ENCODE assay signal across 19 cellular contexts in genomic region chr9:90970603-90971002, GRCh38.
DNase-seq lines count a peak whose midpoint lies in the region; ATAC-seq, FAIRE-seq and TF ChIP-seq lines count a peak whose summit lies in the region.
"Had no signal": no experiment of that assay in that cellular context is flagged by ENCODE, and none has a peak within 500 bp of the region (broad histone marks: within the 10 kb centered on the region; RNA-seq: fewer than 3 reads in every experiment).

No MANE protein-coding gene starts in this region.

- no peaks in the 10 kb centered on the region for H3K9me3 Mint-ChIP-seq in osteocyte (ENCODE audit: unreplicated experiment)
- H3K9me3 Mint-ChIP-seq: CD8-positive, alpha-beta T cell had no signal

- H3K4me3 Mint-ChIP-seq in osteocyte (ENCODE audit: unreplicated experiment), result no peak overlapping the region
- H3K4me3 Mint-ChIP-seq: CD8-positive, alpha-beta T cell had no signal

- no peak overlapping the region for H2AFZ ChIP-seq in MM.1S (ENCODE audit: low read length)

- TF ChIP-seq CTCF in MM.1S (IDR thresholded peaks at IDR 0.05; ENCODE audit: low read length) (no peak), bronchial epithelial cell (IDR thresholded peaks at IDR 0.05; ENCODE audit: insufficient read depth, low read length, severe bottlenecking) (no peak), osteocyte (IDR thresholded peaks at IDR 0.05) (no peak)

- FAIRE-seq in bronchial epithelial cell (lab: Jason Lieb, UNC), result peak; percentile 99

- H3K9me2 ChIP-seq in MM.1S (replicated peaks; ENCODE audit: insufficient read depth, low read length), result no peaks in the 10 kb centered on the region

- H3K36me3 Mint-ChIP-seq in osteocyte (ENCODE audit: unreplicated experiment), result no peaks in the 10 kb centered on the region
- H3K36me3 Mint-ChIP-seq: CD8-positive, alpha-beta T cell had no signal

- H3K9ac ChIP-seq in MM.1S (ENCODE audit: low read length), result no peak overlapping the region

- no peaks in the 10 kb centered on the region for H4K20me1 ChIP-seq in MM.1S (ENCODE audit: insufficient read depth, low read length)

- H3K4me1 ChIP-seq in MM.1S (ENCODE audit: low read length), result peaks cover 56% of the 10 kb centered on the region
- no peaks in the 10 kb centered on the region for H3K4me1 ChIP-seq in effector memory CD4-positive, alpha-beta T cell (ENCODE audit: control insufficient read depth, insufficient read depth, low read length, poor library complexity, severe bottlenecking)
- H3K4me1 ChIP-seq: adrenal gland, esophagus muscularis mucosa had no signal

- peaks cover 41% of the 10 kb centered on the region for H3F3A ChIP-seq in MM.1S (ENCODE audit: insufficient read depth, low read length)

- peak overlapping the region; percentile 61 for H3K27ac Mint-ChIP-seq in osteocyte (ENCODE audit: unreplicated experiment)
- H3K27ac Mint-ChIP-seq: CD8-positive, alpha-beta T cell had no signal

- H3K4me3 ChIP-seq in MM.1S (ENCODE audit: low read length) (no peak overlapping the region), bronchial epithelial cell (ENCODE audit: low read depth, low read length) (no peak overlapping the region)
- no peak overlapping the region for H3K4me3 ChIP-seq in effector memory CD4-positive, alpha-beta T cell (ENCODE audit: insufficient read depth, low read depth, low read length, poor library complexity, severe bottlenecking)
- H3K4me3 ChIP-seq: adrenal gland, esophagus muscularis mucosa, thoracic aorta had no signal

- no peak for ATAC-seq in HG03039 (IDR thresholded peaks at IDR 0.05; ENCODE audit: unreplicated experiment)
- ATAC-seq: CD8-positive, alpha-beta T cell; left ventricle myocardium superior had no signal

- H3K36me3 ChIP-seq in MM.1S (replicated peaks; ENCODE audit: insufficient read depth, low read length), result no peaks in the 10 kb centered on the region
- H3K36me3 ChIP-seq in bronchial epithelial cell (ENCODE audit: control insufficient read depth, insufficient read depth, low read length), result no peaks in the 10 kb centered on the region
- no peaks in the 10 kb centered on the region for H3K36me3 ChIP-seq in effector memory CD4-positive, alpha-beta T cell (ENCODE audit: control insufficient read depth, insufficient read depth, low read length)
- H3K36me3 ChIP-seq: adrenal gland, esophagus muscularis mucosa, thoracic aorta had no signal

- H3K79me2 ChIP-seq in MM.1S (ENCODE audit: low read length), result no peaks in the 10 kb centered on the region

- H3K4me1 Mint-ChIP-seq in osteocyte (ENCODE audit: unreplicated experiment), result peaks cover 69% of the 10 kb centered on the region

- no peak overlapping the region; the same call in 1 of the 2 replicates for H3K27ac ChIP-seq in MM.1S (ENCODE audit: low read length)
- H3K27ac ChIP-seq in effector memory CD4-positive, alpha-beta T cell (ENCODE audit: insufficient read depth, low read length, poor library complexity, severe bottlenecking), result no peak overlapping the region
- H3K27ac ChIP-seq: adrenal gland, esophagus muscularis mucosa had no signal

- no peaks in the 10 kb centered on the region for H3K27me3 Mint-ChIP-seq in osteocyte (ENCODE audit: unreplicated experiment)

- DNase-seq in DMS79 (lab: John Stamatoyannopoulos, UW) (peak; percentile 10), MM.1S (no peak), bronchial epithelial cell (ENCODE audit: low read depth) (peak; percentile 100), osteocyte (ENCODE audit: extremely low spot score, unreplicated experiment) (no peak), hypothalamus (lab: John Stamatoyannopoulos, UW) (no peak)
- no peak for DNase-seq in activated CD4-positive, alpha-beta T cell treated with anti-CD3 and anti-CD28 coated beads for 4 hours
- DNase-seq in effector memory CD4-positive, alpha-beta T cell, result no peak
- DNase-seq: activated CD4-positive, alpha-beta T cell treated with anti-CD3 and anti-CD28 coated beads, Interleukin-2, amount 50 U/mL, for 48 hours; activated gamma-delta T cell treated with Interleukin-2 at 50 U/mL for 16 hours; adrenal gland; CD8-positive, alpha-beta T cell; central memory CD4-positive, alpha-beta T cell; left ventricle myocardium superior; NCI-H187; NCI-H446 treated with DMSO at 0.1 percent for 48 hours; SHP77 had no signal

- H3K4me2 ChIP-seq in MM.1S (ENCODE audit: low read depth, low read length), result peak overlapping the region; percentile 14; the same call in 1 of the 2 replicates

- H3K27me3 ChIP-seq in MM.1S (replicated peaks; ENCODE audit: insufficient read depth, low read length), result no peaks in the 10 kb centered on the region
- no peaks in the 10 kb centered on the region for H3K27me3 ChIP-seq in bronchial epithelial cell (ENCODE audit: control insufficient read depth, insufficient read depth, low read length)
- H3K27me3 ChIP-seq in effector memory CD4-positive, alpha-beta T cell (replicated peaks; ENCODE audit: control insufficient read depth, insufficient read depth, low read length, poor library complexity, severe bottlenecking), result no peaks in the 10 kb centered on the region
- H3K27me3 ChIP-seq: adrenal gland, esophagus muscularis mucosa had no signal

- no peaks in the 10 kb centered on the region for H3K9me3 ChIP-seq in MM.1S (replicated peaks; ENCODE audit: insufficient read depth, low read length)
- no peaks in the 10 kb centered on the region for H3K9me3 ChIP-seq in effector memory CD4-positive, alpha-beta T cell (ENCODE audit: control insufficient read depth, low read length)
- H3K9me3 ChIP-seq: adrenal gland, esophagus muscularis mucosa, thoracic aorta had no signal

Comparison
In these comparisons a context has a peak if more than half of its experiments do, and no peak if none do; other contexts are left out.
1. DNase-seq: peak in DMS79 (single experiment) and bronchial epithelial cell (single experiment); none in MM.1S (single experiment), osteocyte (single experiment), hypothalamus (0 of 51), activated CD4-positive, alpha-beta T cell treated with anti-CD3 and anti-CD28 coated beads for 4 hours (0 of 2) and effector memory CD4-positive, alpha-beta T cell (0 of 3).